8 cellular contexts compared by ENCODE assay signal in genomic region chr6:116010400-116011095, GRCh38. TPM values are rescaled to one million over a fixed set of nuclear protein-coding genes. Genes with fewer than 3 reads are reported as not detected.
DNase-seq lines count a peak whose midpoint lies in the region; ATAC-seq, FAIRE-seq and TF ChIP-seq lines count a peak whose summit lies in the region.

No MANE protein-coding gene starts in this region.

- H3K36me3 ChIP-seq in HAP-1 (replicated peaks) (no peaks in the 10 kb centered on the region), breast epithelium (no peaks in the 10 kb centered on the region)

- TF ChIP-seq CTCF in GM10266 (IDR thresholded peaks at IDR 0.05; ENCODE audit: control insufficient read depth, insufficient read depth, low read depth, missing control alignments) (peak; percentile 97), breast epithelium (IDR thresholded peaks at IDR 0.05) (peak; percentile 58 to 68 (median 66))

- no peak overlapping the region for H3K27ac ChIP-seq in breast epithelium

- H3K27me3 ChIP-seq in HAP-1 (ENCODE audit: low read depth), result no peaks in the 10 kb centered on the region
- H3K27me3 ChIP-seq in breast epithelium, result no peaks in the 10 kb centered on the region

- no peak overlapping the region for H3K4me3 ChIP-seq in HAP-1
- H3K4me3 ChIP-seq in breast epithelium, result no peak overlapping the region

- H3K9me3 ChIP-seq in HAP-1 (no peaks in the 10 kb centered on the region), breast epithelium (no peaks in the 10 kb centered on the region)

- in situ Hi-C loops in HAP-1 (cut with MboI; ENCODE audit: low sequenced_read_pairs), result no loop called here

- no peak for TF ChIP-seq POLR2A in breast epithelium (IDR thresholded peaks at IDR 0.05)

- intact Hi-C loops in breast epithelium (cut with DNase I; ENCODE audit: low total_unique reads), result no loop called here

- peak; percentile 96 for FAIRE-seq in islet of Langerhans (lab: Jason Lieb, UNC)

- ATAC-seq in HG03108 (IDR thresholded peaks at IDR 0.05; ENCODE audit: unreplicated experiment), result no peak

- H3K4me1 ChIP-seq in HAP-1 (no peaks in the 10 kb centered on the region), breast epithelium (no peaks in the 10 kb centered on the region)

- peak; percentile 22 for DNase-seq in GM10266 (ENCODE audit: extremely low spot score)
- peak; percentile 48 to 71 for DNase-seq in HAP-1 (ENCODE audit: low spot score in 2 of 2)
- DNase-seq in NCI-H1105 (lab: John Stamatoyannopoulos, UW), result peak; percentile 60
- peak in 3 of 5 experiments; percentile 5 to 51 (median 9) for DNase-seq in T-helper 2 cell
- peak; percentile 61 for DNase-seq in breast epithelium (ENCODE audit: low spot score in 2 of 2)
- peak; percentile 10 to 35 for DNase-seq in stimulated activated CD4-positive, alpha-beta T cell treated with anti-CD3 and anti-CD28 coated beads, Interleukin-15, amount 100 ng/mL, for 48 hours (ENCODE audit: low read depth in 2 of 2)

RNA-seq across cellular contexts. Expression of gene FRK, which starts 50.1 kb away (rescaled TPM):
- total RNA-seq in breast epithelium, result 10 to 100 TPM in 1 of 3 donors, 1 to 10 TPM in 1, under 1 TPM in 1; 0.64 to 10.5 (median 5.9) TPM

Comparison
In these comparisons a context has a peak if more than half of its experiments do, and no peak if none do; other contexts are left out.
1. DNase-seq: peak in every context shown above with its lines; median percentile 61 in breast epithelium; 60 in NCI-H1105; 60 in HAP-1; 22 in stimulated activated CD4-positive, alpha-beta T cell treated with anti-CD3 and anti-CD28 coated beads, Interleukin-15, amount 100 ng/mL, for 48 hours; 22 in GM10266; 9 in T-helper 2 cell.